In the genomic region with DNA sequence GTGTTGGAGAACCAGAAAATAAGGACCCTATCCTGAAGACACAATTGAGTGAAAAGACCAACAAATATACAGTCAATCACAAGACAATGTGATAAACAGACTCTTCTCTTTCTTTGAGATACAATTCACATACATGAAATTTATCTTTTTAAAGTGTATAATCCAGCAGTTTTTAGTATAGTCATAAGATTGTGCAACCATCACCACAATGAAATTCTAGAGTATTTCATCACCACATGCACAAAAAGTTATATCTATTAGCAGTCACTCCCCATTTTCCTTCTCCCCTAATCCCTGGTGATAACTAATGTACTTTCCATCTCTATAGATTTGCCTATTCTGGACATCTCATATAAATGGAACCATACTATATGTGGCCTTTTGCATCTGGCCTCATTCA, we compare ENCODE assay signal across 2 cellular contexts.
A peak's percentile ranks its signal among the peaks of the same experiment; 100 is the strongest.
TF ChIP-seq lines count a peak whose summit lies in the region.

No MANE protein-coding gene starts in this region.

TF ChIP-seq in IMR-90, 13 proteins besides CTCF, POLR2A, EP300 and RAD21:
- TF ChIP-seq CEBPB (IDR thresholded peaks at IDR 0.05; ENCODE audit: low read depth, low read length), result peak; percentile 66; the same call in 1 of the 2 replicates
- TF ChIP-seq, protein P1, sequence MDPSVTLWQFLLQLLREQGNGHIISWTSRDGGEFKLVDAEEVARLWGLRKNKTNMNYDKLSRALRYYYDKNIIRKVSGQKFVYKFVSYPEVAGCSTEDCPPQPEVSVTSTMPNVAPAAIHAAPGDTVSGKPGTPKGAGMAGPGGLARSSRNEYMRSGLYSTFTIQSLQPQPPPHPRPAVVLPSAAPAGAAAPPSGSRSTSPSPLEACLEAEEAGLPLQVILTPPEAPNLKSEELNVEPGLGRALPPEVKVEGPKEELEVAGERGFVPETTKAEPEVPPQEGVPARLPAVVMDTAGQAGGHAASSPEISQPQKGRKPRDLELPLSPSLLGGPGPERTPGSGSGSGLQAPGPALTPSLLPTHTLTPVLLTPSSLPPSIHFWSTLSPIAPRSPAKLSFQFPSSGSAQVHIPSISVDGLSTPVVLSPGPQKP (IDR thresholded peaks at IDR 0.05; ENCODE audit: borderline replicate concordance, low read depth, low read length), result no peak
- TF ChIP-seq FOS (IDR thresholded peaks at IDR 0.05; ENCODE audit: low read depth, low read length), result no peak
- TF ChIP-seq BHLHE40 (IDR thresholded peaks at IDR 0.05; ENCODE audit: low read depth, low read length), result no peak
- TF ChIP-seq RFX5 (IDR thresholded peaks at IDR 0.05; ENCODE audit: low read depth, low read length), result no peak
- no peak for TF ChIP-seq MXI1 (IDR thresholded peaks at IDR 0.05; ENCODE audit: borderline replicate concordance, low read depth, low read length)
- TF ChIP-seq CHD1 (IDR thresholded peaks at IDR 0.05; ENCODE audit: low read depth, low read length), result no peak
- no peak for TF ChIP-seq SMC3 (IDR thresholded peaks at IDR 0.05; ENCODE audit: low read depth, low read length)
- TF ChIP-seq MAZ (IDR thresholded peaks at IDR 0.05; ENCODE audit: borderline replicate concordance, low read depth, low read length), result no peak

TF ChIP-seq in K562, 482 proteins besides CTCF, POLR2A, EP300 and RAD21:
- TF ChIP-seq YY1 (IDR thresholded peaks at IDR 0.05; ENCODE audit: borderline replicate concordance in 1 of 3, control insufficient read depth in 1 of 3, extremely low read depth in 1 of 3, insufficient read depth in 3 of 3, insufficient read length in 1 of 3, insufficient replicate concordance in 2 of 3, low read depth in 1 of 3, low read length in 2 of 3) (no peak), KHSRP (IDR thresholded peaks at IDR 0.05) (no peak), ATF7 (IDR thresholded peaks at IDR 0.05) (no peak), CHCHD3 (CRISPR knock-in tag; IDR thresholded peaks at IDR 0.05) (no peak), ZNF561 (CRISPR knock-in tag; conservative IDR thresholded peaks at IDR 0.05) (no peak), JUND (IDR thresholded peaks at IDR 0.05; ENCODE audit: borderline replicate concordance, low read depth, low read length) (no peak), JUND (tag; IDR thresholded peaks at IDR 0.05; ENCODE audit: borderline replicate concordance, low read depth, low read length) (no peak), ZNF644 (tag; IDR thresholded peaks at IDR 0.05; ENCODE audit: low read depth) (no peak), TCF7 (IDR thresholded peaks at IDR 0.05; ENCODE audit: borderline replicate concordance) (no peak), CEBPG (CRISPR knock-in tag; IDR thresholded peaks at IDR 0.05) (no peak), CEBPG (tag; conservative IDR thresholded peaks at IDR 0.05 in 1 of 2, IDR thresholded peaks at IDR 0.05 in 1 of 2) (peak; percentile 39 to 56; a peak in 2 of 4 replicates), CEBPB (tag; IDR thresholded peaks at IDR 0.05) (peak; percentile 73)
- TF ChIP-seq, protein P2, sequence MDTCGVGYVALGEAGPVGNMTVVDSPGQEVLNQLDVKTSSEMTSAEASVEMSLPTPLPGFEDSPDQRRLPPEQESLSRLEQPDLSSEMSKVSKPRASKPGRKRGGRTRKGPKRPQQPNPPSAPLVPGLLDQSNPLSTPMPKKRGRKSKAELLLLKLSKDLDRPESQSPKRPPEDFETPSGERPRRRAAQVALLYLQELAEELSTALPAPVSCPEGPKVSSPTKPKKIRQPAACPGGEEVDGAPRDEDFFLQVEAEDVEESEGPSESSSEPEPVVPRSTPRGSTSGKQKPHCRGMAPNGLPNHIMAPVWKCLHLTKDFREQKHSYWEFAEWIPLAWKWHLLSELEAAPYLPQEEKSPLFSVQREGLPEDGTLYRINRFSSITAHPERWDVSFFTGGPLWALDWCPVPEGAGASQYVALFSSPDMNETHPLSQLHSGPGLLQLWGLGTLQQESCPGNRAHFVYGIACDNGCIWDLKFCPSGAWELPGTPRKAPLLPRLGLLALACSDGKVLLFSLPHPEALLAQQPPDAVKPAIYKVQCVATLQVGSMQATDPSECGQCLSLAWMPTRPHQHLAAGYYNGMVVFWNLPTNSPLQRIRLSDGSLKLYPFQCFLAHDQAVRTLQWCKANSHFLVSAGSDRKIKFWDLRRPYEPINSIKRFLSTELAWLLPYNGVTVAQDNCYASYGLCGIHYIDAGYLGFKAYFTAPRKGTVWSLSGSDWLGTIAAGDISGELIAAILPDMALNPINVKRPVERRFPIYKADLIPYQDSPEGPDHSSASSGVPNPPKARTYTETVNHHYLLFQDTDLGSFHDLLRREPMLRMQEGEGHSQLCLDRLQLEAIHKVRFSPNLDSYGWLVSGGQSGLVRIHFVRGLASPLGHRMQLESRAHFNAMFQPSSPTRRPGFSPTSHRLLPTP (IDR thresholded peaks at IDR 0.05; ENCODE audit: borderline replicate concordance, extremely low read depth, insufficient read length), result no peak
- TF ChIP-seq, protein P3, sequence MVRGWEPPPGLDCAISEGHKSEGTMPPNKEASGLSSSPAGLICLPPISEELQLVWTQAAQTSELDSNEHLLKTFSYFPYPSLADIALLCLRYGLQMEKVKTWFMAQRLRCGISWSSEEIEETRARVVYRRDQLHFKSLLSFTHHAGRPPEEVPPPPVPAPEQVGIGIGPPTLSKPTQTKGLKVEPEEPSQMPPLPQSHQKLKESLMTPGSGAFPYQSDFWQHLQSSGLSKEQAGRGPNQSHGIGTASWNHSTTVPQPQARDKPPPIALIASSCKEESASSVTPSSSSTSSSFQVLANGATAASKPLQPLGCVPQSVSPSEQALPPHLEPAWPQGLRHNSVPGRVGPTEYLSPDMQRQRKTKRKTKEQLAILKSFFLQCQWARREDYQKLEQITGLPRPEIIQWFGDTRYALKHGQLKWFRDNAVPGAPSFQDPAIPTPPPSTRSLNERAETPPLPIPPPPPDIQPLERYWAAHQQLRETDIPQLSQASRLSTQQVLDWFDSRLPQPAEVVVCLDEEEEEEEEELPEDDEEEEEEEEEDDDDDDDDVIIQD (CRISPR knock-in tag; IDR thresholded peaks at IDR 0.05), result no peak
- TF ChIP-seq, protein P4, sequence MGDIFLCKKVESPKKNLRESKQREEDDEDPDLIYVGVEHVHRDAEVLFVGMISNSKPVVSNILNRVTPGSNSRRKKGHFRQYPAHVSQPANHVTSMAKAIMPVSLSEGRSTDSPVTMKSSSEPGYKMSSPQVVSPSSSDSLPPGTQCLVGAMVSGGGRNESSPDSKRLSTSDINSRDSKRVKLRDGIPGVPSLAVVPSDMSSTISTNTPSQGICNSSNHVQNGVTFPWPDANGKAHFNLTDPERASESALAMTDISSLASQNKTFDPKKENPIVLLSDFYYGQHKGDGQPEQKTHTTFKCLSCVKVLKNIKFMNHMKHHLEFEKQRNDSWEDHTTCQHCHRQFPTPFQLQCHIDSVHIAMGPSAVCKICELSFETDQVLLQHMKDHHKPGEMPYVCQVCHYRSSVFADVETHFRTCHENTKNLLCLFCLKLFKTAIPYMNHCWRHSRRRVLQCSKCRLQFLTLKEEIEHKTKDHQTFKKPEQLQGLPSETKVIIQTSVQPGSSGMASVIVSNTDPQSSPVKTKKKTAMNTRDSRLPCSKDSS (IDR thresholded peaks at IDR 0.05; ENCODE audit: low read depth, partially characterized antibody), result no peak
